26 cellular contexts compared by ENCODE assay signal in genomic region chr12:14057895-14058294, GRCh38.
"Had no signal": no experiment of that assay in that cellular context is flagged by ENCODE, and none has a peak within 500 bp of the region (broad histone marks: within the 10 kb centered on the region; RNA-seq: fewer than 3 reads in every experiment).

No MANE protein-coding gene starts in this region.

- DNase-seq: activated CD4-positive, alpha-beta T cell treated with anti-CD3 and anti-CD28 coated beads for 4 hours; activated CD4-positive, alpha-beta T cell treated with anti-CD3 and anti-CD28 coated beads, Interleukin-2, amount 50 U/mL, for 4 hours; activated effector memory CD4-positive, alpha-beta T cell treated with Interleukin-2 at 50 U/mL for 16 hours; activated naive CD4-positive, alpha-beta T cell treated with Interleukin-2 at 50 U/mL for 16 hours; activated T-cell treated with anti-CD3 and anti-CD28 coated beads for 4 hours; activated T-cell treated with anti-CD3 and anti-CD28 coated beads, Interleukin-2, amount 50 U/mL, for 72 hours; cerebellar nuclear complex; colonic mucosa; effector CD8-positive, alpha-beta T cell; erythroblast; naive B cell; nephron progenitor cell; retina; small intestine; stimulated activated CD4-positive, alpha-beta T cell treated with anti-CD3 and anti-CD28 coated beads, Interleukin-1b, Interleukin-23, amount 100 ng/mL, for 48 hours; stimulated activated CD4-positive, alpha-beta T cell treated with anti-CD3 and anti-CD28 coated beads, Interleukin-4, amount 100 ng/mL, for 4 hours; stimulated activated CD8-positive, alpha-beta memory T cell treated with anti-CD3 and anti-CD28 coated beads, Interleukin-4, amount 100 ng/mL, for 48 hours; stimulated activated naive CD8-positive, alpha-beta T cell treated with anti-CD3 and anti-CD28 coated beads, Interleukin-15, amount 100 ng/mL, for 72 hours; thyroid gland; upper lobe of left lung had no signal

- ATAC-seq: activated T-cell treated with anti-CD3 and anti-CD28 coated beads, Interleukin-2, amount 50 U/mL, for 72 hours; gastroesophageal sphincter; sciatic nerve; stimulated activated memory B cell treated with anti-CD40 and anti-IgM and Interleukin-4, amounts not matched to agents 10 μg/mL and 1 μg/mL and 100 μg/mL, for 72 hours; stimulated activated naive CD8-positive, alpha-beta T cell treated with anti-CD3 and anti-CD28 coated beads, Interleukin-15, amount 100 ng/mL, for 72 hours had no signal

- H3K27me3 ChIP-seq: colonic mucosa, gastroesophageal sphincter, neutrophil, thyroid gland, upper lobe of left lung, vagina had no signal

- H3K4me1 ChIP-seq: colonic mucosa, thyroid gland, upper lobe of left lung, vagina had no signal

- H3K4me3 ChIP-seq: colonic mucosa, gastroesophageal sphincter, lung, thyroid gland, upper lobe of left lung, vagina had no signal

- H3K27ac ChIP-seq: colonic mucosa, gastroesophageal sphincter, neutrophil, thyroid gland, upper lobe of left lung, vagina had no signal

- H3K36me3 ChIP-seq: colonic mucosa, gastroesophageal sphincter, neutrophil, thyroid gland, upper lobe of left lung, vagina had no signal

- H3K9me3 ChIP-seq: colonic mucosa, gastroesophageal sphincter, neutrophil, thyroid gland, upper lobe of left lung, vagina had no signal
